ENCODE assay signal across 9 cellular contexts in genomic region chr2:49490710-49491109, GRCh38.
DNase-seq lines count a peak whose midpoint lies in the region; ATAC-seq and TF ChIP-seq lines count a peak whose summit lies in the region.
"Had no signal": no experiment of that assay in that cellular context is flagged by ENCODE, and none has a peak within 500 bp of the region (broad histone marks: within the 10 kb centered on the region; RNA-seq: fewer than 3 reads in every experiment).

No MANE protein-coding gene starts in this region.

- H3K4me3 ChIP-seq in colonic mucosa (no peak overlapping the region), psoas muscle (no peak overlapping the region)

- H3K4me1 ChIP-seq in colonic mucosa (no peaks in the 10 kb centered on the region), psoas muscle (no peaks in the 10 kb centered on the region)

- H3K27me3 ChIP-seq in colonic mucosa (no peaks in the 10 kb centered on the region), psoas muscle (ENCODE audit: insufficient read depth in 3 of 3, low read length in 2 of 3) (no peaks in the 10 kb centered on the region)

- H3K36me3 ChIP-seq in colonic mucosa (no peaks in the 10 kb centered on the region), psoas muscle (ENCODE audit: insufficient read depth in 1 of 2, low read depth in 1 of 2) (no peaks in the 10 kb centered on the region)

- H3K9ac ChIP-seq in colonic mucosa (ENCODE audit: low read depth in 2 of 2, low read length in 2 of 2), result no peak overlapping the region

- peak; percentile 64 for TF ChIP-seq CTCF in colonic mucosa (IDR thresholded peaks at IDR 0.05)
- no peak for TF ChIP-seq CTCF in psoas muscle (IDR thresholded peaks at IDR 0.05)

- H3K9me3 ChIP-seq in colonic mucosa, result no peaks in the 10 kb centered on the region
- peaks cover 3% of the 10 kb centered on the region for H3K9me3 ChIP-seq in psoas muscle

- H3K27ac ChIP-seq in colonic mucosa, result no peak overlapping the region
- no peak overlapping the region for H3K27ac ChIP-seq in psoas muscle

- intact Hi-C loops in colonic mucosa (cut with DNase I) (loop anchor here (2.0 to 5.0 kb wide), 2 partner anchors 236 to 543 kb away; no protein-coding TSS in a partner anchor), sciatic nerve (cut with DNase I) (no loop called here), psoas muscle (cut with DNase I) (no loop called here)

- peak; percentile 7 for DNase-seq in NCI-H1105 treated with DMSO at 0.1 percent for 48 hours (lab: John Stamatoyannopoulos, UW)
- DNase-seq in NCI-H1105 (lab: John Stamatoyannopoulos, UW), result no peak
- peak; percentile 62 for DNase-seq in NCI-H146 treated with DMSO at 0.1 percent for 48 hours (lab: John Stamatoyannopoulos, UW; ENCODE audit: unreplicated experiment)
- DNase-seq in colonic mucosa, result peak; percentile 28
- no peak for DNase-seq in sciatic nerve (ENCODE audit: low spot score)
- no peak for DNase-seq in psoas muscle
- DNase-seq in KG1 (lab: John Stamatoyannopoulos, UW), result no peak
- DNase-seq: stimulated activated naive B cell treated with anti-CD40 and anti-IgM and Interleukin-4, amounts not matched to agents 10 μg/mL and 1 μg/mL and 100 μg/mL, for 72 hours had no signal

- 42 to 65% (median 52%) methylated on average over 5 of the region's 5 CpGs for WGBS in psoas muscle, 3 donors

- ATAC-seq in GM19351 (IDR thresholded peaks at IDR 0.05; ENCODE audit: unreplicated experiment) (peak; percentile 82), sciatic nerve (peak; percentile 30), psoas muscle (no peak)

Comparison
In these comparisons a context has a peak if more than half of its experiments do, and no peak if none do; other contexts are left out.
1. DNase-seq: peak in NCI-H1105 treated with DMSO at 0.1 percent for 48 hours (single experiment), NCI-H146 treated with DMSO at 0.1 percent for 48 hours (single experiment) and colonic mucosa (single experiment); none in NCI-H1105 (single experiment), sciatic nerve (single experiment), psoas muscle (0 of 2) and KG1 (single experiment).
2. ATAC-seq: peak in GM19351 (single experiment) and sciatic nerve (single experiment); none in psoas muscle (0 of 4).